ENCODE assay signal across 24 cellular contexts in the genomic region with DNA sequence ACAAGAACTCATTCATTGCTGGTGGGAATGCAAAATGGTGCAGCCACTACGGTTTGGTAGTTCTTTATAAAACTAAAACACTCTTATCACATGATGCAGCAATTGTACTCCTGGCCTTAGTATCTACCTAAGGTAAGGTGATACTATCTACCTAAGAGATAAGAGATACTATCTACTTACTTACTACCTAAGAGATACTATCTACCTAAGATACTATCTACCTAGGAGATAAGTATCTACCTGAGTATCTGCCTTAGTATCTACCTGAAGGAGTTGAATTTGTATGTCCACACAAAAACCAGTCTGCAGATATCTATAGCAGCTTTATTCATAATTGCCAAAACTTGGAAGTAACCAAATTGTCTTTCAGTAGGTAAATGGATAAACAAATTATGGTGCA. TPM values are rescaled to one million over a fixed set of nuclear protein-coding genes. Genes with fewer than 3 reads are reported as not detected.
A peak's percentile ranks its signal among the peaks of the same experiment; 100 is the strongest.
DNase-seq lines count a peak whose midpoint lies in the region; ATAC-seq, FAIRE-seq and TF ChIP-seq lines count a peak whose summit lies in the region.
"Had no signal": no experiment of that assay in that cellular context is flagged by ENCODE, and none has a peak within 500 bp of the region (broad histone marks: within the 10 kb centered on the region; RNA-seq: fewer than 3 reads in every experiment).

No MANE protein-coding gene starts in this region.

- no peaks in the 10 kb centered on the region for H3K79me2 ChIP-seq in K562 (ENCODE audit: control insufficient read depth, insufficient read depth, low read length)
- no peaks in the 10 kb centered on the region for H3K79me2 ChIP-seq in trophoblast cell (ENCODE audit: control insufficient read depth, insufficient read depth, low read length, poor library complexity)

- no peak overlapping the region for H3K14ac ChIP-seq in trophoblast cell (ENCODE audit: low read length)

- TF ChIP-seq POLR2A in K562 (conservative IDR thresholded peaks at IDR 0.05), result no peak

- no peak overlapping the region for H2AFZ ChIP-seq in K562 (ENCODE audit: low read depth, low read length)
- H2AFZ ChIP-seq in trophoblast cell (ENCODE audit: insufficient read depth, low read length, poor library complexity), result no peak overlapping the region

- BruUV-seq in K562 (replicated peaks; lab: Mats Ljungman, UMichigan), result no TSS peak

- peak; percentile 29 for DNase-seq in NCI-H526 treated with DMSO at 0.1 percent for 48 hours (lab: John Stamatoyannopoulos, UW)
- no peak for DNase-seq in NCI-H526 (lab: John Stamatoyannopoulos, UW)
- no peak for DNase-seq in K562 (ENCODE audit: extremely low read depth in 1 of 4, low spot score in 3 of 4)
- DNase-seq in trophoblast cell, result peak; percentile 81 to 82
- DNase-seq in SW480 (ENCODE audit: low spot score), result no peak
- DNase-seq in DMS114 treated with DMSO at 0.1 percent for 48 hours (lab: John Stamatoyannopoulos, UW; ENCODE audit: unreplicated experiment), result no peak
- DNase-seq: ACHN; AML-193; BE2C; CD4-positive, alpha-beta T cell; CD8-positive, alpha-beta memory T cell; DMS 273 treated with DMSO at 0.1 percent for 48 hours; DMS79 treated with DMSO at 0.1 percent for 48 hours; GF-D8; GOT3; HFFc6 had no signal

- TF ChIP-seq EP300 in K562 (IDR thresholded peaks at IDR 0.05; ENCODE audit: low read length), result no peak

- H2BK12ac ChIP-seq in trophoblast cell (ENCODE audit: low read length), result no peak overlapping the region

- no peaks in the 10 kb centered on the region for H3K9me1 ChIP-seq in K562 (ENCODE audit: control insufficient read depth, insufficient read depth, low read length)

- no peak overlapping the region for H4K91ac ChIP-seq in trophoblast cell (ENCODE audit: low read depth, low read length)

- ATAC-seq in K562, result no peak

- H3K79me1 ChIP-seq in trophoblast cell (ENCODE audit: low read length), result no peaks in the 10 kb centered on the region

- no peak overlapping the region for H3K4ac ChIP-seq in trophoblast cell (ENCODE audit: low read depth, low read length)

- H2BK5ac ChIP-seq in trophoblast cell (ENCODE audit: low read depth, low read length, poor library complexity), result no peak overlapping the region

- no peak overlapping the region for H2BK120ac ChIP-seq in trophoblast cell (ENCODE audit: insufficient read depth, low read length, poor library complexity)

- WGBS in K562 (ENCODE audit: insufficient coverage, low coverage, missing lambda C conversion rate), result 13% methylated on average over 1 of the region's 1 CpG
- no CpG with 5 or more reads among the region's 1 CpG for WGBS in trophoblast cell (ENCODE audit: extremely low coverage, insufficient coverage, insufficient read length)

- POLR2A ChIA-PET in K562 (lab: Yijun Ruan, JAX), result no interaction called here

- no peak overlapping the region for H2AK5ac ChIP-seq in trophoblast cell (ENCODE audit: low read length)

- intact Hi-C loops in K562 (cut with micrococcal nuclease), result no loop called here

- H3K18ac ChIP-seq in trophoblast cell (ENCODE audit: low read length), result no peak overlapping the region

- H3K9ac ChIP-seq in K562 (ENCODE audit: insufficient read depth in 1 of 2, low read depth in 2 of 2, low read length in 2 of 2) (no peak overlapping the region), trophoblast cell (ENCODE audit: low read length) (no peak overlapping the region)
- H3K9ac ChIP-seq: BLaER1 treated with 17β-estradiol and CSF1 and Interleukin-3, amounts not matched to agents 10 nM and 100 nM had no signal

- H3K4me3 ChIP-seq in K562 (no peak overlapping the region), trophoblast cell (ENCODE audit: low read depth, low read length) (no peak overlapping the region)
- H3K4me3 ChIP-seq: BLaER1 treated with 17β-estradiol and CSF1 and Interleukin-3, amounts not matched to agents 10 nM and 100 nM; HAP-1 had no signal

- FAIRE-seq in K562 (lab: Jason Lieb, UNC), result no peak
- FAIRE-seq: A204.1, D721Med, GM12891, GM18507, H54 had no signal

- H3K4me1 ChIP-seq in K562 (replicated peaks in 1 of 2; ENCODE audit: control insufficient read depth in 2 of 2, insufficient read depth in 2 of 2, low read length in 2 of 2) (no peaks in the 10 kb centered on the region), trophoblast cell (ENCODE audit: control insufficient read depth in 1 of 2, insufficient read depth in 2 of 2, low read length in 2 of 2) (peaks cover 0 to 2% of the 10 kb centered on the region in 2 experiments)
- H3K4me1 ChIP-seq: BE2C; BLaER1 treated with 17β-estradiol and CSF1 and Interleukin-3, amounts not matched to agents 10 nM and 100 nM; HAP-1 had no signal

- CTCF ChIA-PET in K562 (lab: Yijun Ruan, JAX; ENCODE audit: low intra/inter-chr PET ratio), result no interaction called here

- no peak for TF ChIP-seq CTCF in K562 (IDR thresholded peaks at IDR 0.05 in 2 of 3, conservative IDR thresholded peaks at IDR 0.05 in 1 of 3; ENCODE audit: insufficient read depth in 2 of 3, low read depth in 1 of 3, low read length in 3 of 3)

- no peak overlapping the region for H3K4me2 ChIP-seq in K562 (ENCODE audit: insufficient read depth, low read length)
- H3K4me2 ChIP-seq in trophoblast cell (ENCODE audit: low read length), result no peak overlapping the region
- H3K4me2 ChIP-seq: BLaER1 treated with 17β-estradiol and CSF1 and Interleukin-3, amounts not matched to agents 10 nM and 100 nM had no signal

- H3K9me3 ChIP-seq in K562 (replicated peaks; ENCODE audit: control insufficient read depth, insufficient read depth, low read depth, low read length), result no peaks in the 10 kb centered on the region
- H3K9me3 ChIP-seq in trophoblast cell (ENCODE audit: insufficient read depth, low read depth, low read length), result no peaks in the 10 kb centered on the region
- H3K9me3 ChIP-seq: BE2C; BLaER1 treated with 17β-estradiol and CSF1 and Interleukin-3, amounts not matched to agents 10 nM and 100 nM; HAP-1 had no signal

- no peak overlapping the region for H4K12ac ChIP-seq in trophoblast cell (ENCODE audit: low read depth, low read length)

- H3K23ac ChIP-seq in trophoblast cell (ENCODE audit: low read length), result no peak overlapping the region

- no peaks in the 10 kb centered on the region for H3K36me3 ChIP-seq in K562 (ENCODE audit: control insufficient read depth, insufficient read depth, low read length)
- H3K36me3 ChIP-seq in trophoblast cell (ENCODE audit: control insufficient read depth in 1 of 2, insufficient read depth in 2 of 2, low read length in 2 of 2), result no peaks in the 10 kb centered on the region
- H3K36me3 ChIP-seq: BE2C; BLaER1 treated with 17β-estradiol and CSF1 and Interleukin-3, amounts not matched to agents 10 nM and 100 nM; HAP-1 had no signal

- no peak overlapping the region for H4K8ac ChIP-seq in trophoblast cell (ENCODE audit: low read depth, low read length)

- no peak overlapping the region for H3K27ac ChIP-seq in K562 (ENCODE audit: extremely low read depth, low read depth, low read length)
- no peak overlapping the region for H3K27ac ChIP-seq in trophoblast cell (ENCODE audit: low read depth, low read length)
- H3K27ac ChIP-seq: BLaER1 treated with 17β-estradiol and CSF1 and Interleukin-3, amounts not matched to agents 10 nM and 100 nM had no signal

- no peaks in the 10 kb centered on the region for H4K20me1 ChIP-seq in K562 (replicated peaks; ENCODE audit: control insufficient read depth, insufficient read depth, low read length)
- H4K20me1 ChIP-seq: BLaER1 treated with 17β-estradiol and CSF1 and Interleukin-3, amounts not matched to agents 10 nM and 100 nM had no signal

- no peak for TF ChIP-seq RAD21 in K562 (CRISPR knock-in tag; conservative IDR thresholded peaks at IDR 0.05 in 1 of 2, IDR thresholded peaks at IDR 0.05 in 1 of 2)

- in situ Hi-C loops in K562 (cut with MboI), result no loop called here

- H3K27me3 ChIP-seq in K562 (ENCODE audit: control insufficient read depth in 2 of 2, insufficient read depth in 2 of 2, low read length in 2 of 2) (peaks cover 0 to 5% of the 10 kb centered on the region in 2 experiments; a peak in 1 of 5 replicates), trophoblast cell (ENCODE audit: insufficient read depth, low read length) (no peaks in the 10 kb centered on the region)
- H3K27me3 ChIP-seq: BE2C; BLaER1 treated with 17β-estradiol and CSF1 and Interleukin-3, amounts not matched to agents 10 nM and 100 nM had no signal

TF ChIP-seq in K562, 482 proteins besides CTCF, POLR2A, EP300 and RAD21 (continues in another document):
- TF ChIP-seq FOXA3 (CRISPR knock-in tag; conservative IDR thresholded peaks at IDR 0.05 in 1 of 2, IDR thresholded peaks at IDR 0.05 in 1 of 2) (no peak), ZNF785 (CRISPR knock-in tag; IDR thresholded peaks at IDR 0.05) (no peak), NCOA4 (IDR thresholded peaks at IDR 0.05; ENCODE audit: partially characterized antibody) (no peak), KAT7 (CRISPR knock-in tag; IDR thresholded peaks at IDR 0.05; ENCODE audit: borderline replicate concordance) (no peak)
- TF ChIP-seq, protein P1, sequence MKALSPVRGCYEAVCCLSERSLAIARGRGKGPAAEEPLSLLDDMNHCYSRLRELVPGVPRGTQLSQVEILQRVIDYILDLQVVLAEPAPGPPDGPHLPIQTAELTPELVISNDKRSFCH (CRISPR knock-in tag; IDR thresholded peaks at IDR 0.05), result no peak
- TF ChIP-seq, protein P1 (tag; IDR thresholded peaks at IDR 0.05), result no peak

RNA-seq across cellular contexts. Expression of a gene that starts 29.0 kb away (rescaled TPM):
- 1.7 and 3.1 TPM in 2 replicates for total RNA-seq in K562 (2011; cell fraction: chromatin; rRNA removed; ENCODE audit: low replicate concordance)
- 3.3 and 4.8 TPM in 2 replicates for total RNA-seq in K562 (2011; cell fraction: nucleolus; rRNA removed)
- 3.3 and 5.0 TPM in 2 replicates for total RNA-seq in K562 (2011; cell fraction: nucleoplasm; rRNA removed)
- 15.3 and 36.6 TPM in 2 replicates for total RNA-seq in K562 (2014; rRNA removed)
- 16.0 and 19.1 TPM in 2 replicates for total RNA-seq in K562 (2014; rRNA removed; fragmentation: Illumina TruSeq; extraction: Trizol)
- 14.1 and 21.1 TPM in 2 replicates for total RNA-seq in K562 (2015; rRNA removed; fragmentation: Illumina TruSeq; extraction: Trizol)
- total RNA-seq in K562 (2021), result 16.9 and 18.5 TPM in 2 replicates
- polyA plus RNA-seq in K562 (2011; rRNA removed), result 9.5 and 11.5 TPM in 2 replicates
- 8.6 and 11.3 TPM in 2 replicates for polyA plus RNA-seq in K562 (2011; cell fraction: cytosol; rRNA removed)
- 2.6 and 5.4 TPM in 2 replicates for polyA plus RNA-seq in K562 (2011; cell fraction: nucleus; rRNA removed)
- 36.6 and 56.8 TPM in 2 replicates for polyA plus RNA-seq in K562 (2012)
- polyA plus RNA-seq in K562 (2014; fragmentation: Illumina TruSeq; extraction: Trizol), result 15.4 and 22.3 TPM in 2 replicates
- polyA plus RNA-seq in K562 (2014; fragmentation: Nextera tagmentation; extraction: Ambion mirVana), result 1 to 10 TPM; 1.8 to 2.2 TPM
- 18.3 and 27.8 TPM in 2 replicates for polyA plus RNA-seq in K562 (2014; rRNA removed)
- polyA minus RNA-seq in K562 (2011; rRNA and poly(A)+ RNA removed), result 3.3 and 3.5 TPM in 2 replicates
- polyA minus RNA-seq in K562 (2011; cell fraction: cytosol; rRNA and poly(A)+ RNA removed), result 5.6 TPM in 1 of 2 replicates, not detected in the other
- polyA minus RNA-seq in K562 (2011; cell fraction: nucleus; rRNA and poly(A)+ RNA removed), result 1.4 and 1.6 TPM in 2 replicates
- 29.0 and 32.8 TPM in 2 replicates for polyA plus RNA-seq in trophoblast cell (2013)
- total RNA-seq: G401 had no signal

Comparison
In these comparisons a context has a peak if more than half of its experiments do, and no peak if none do; other contexts are left out.
1. DNase-seq: peak in NCI-H526 treated with DMSO at 0.1 percent for 48 hours (single experiment) and trophoblast cell (2 of 2); none in NCI-H526 (0 of 2), K562 (0 of 4), SW480 (single experiment) and DMS114 treated with DMSO at 0.1 percent for 48 hours (single experiment).